Comparison of ENCODE assay signal across 13 cellular contexts in the genomic region with DNA sequence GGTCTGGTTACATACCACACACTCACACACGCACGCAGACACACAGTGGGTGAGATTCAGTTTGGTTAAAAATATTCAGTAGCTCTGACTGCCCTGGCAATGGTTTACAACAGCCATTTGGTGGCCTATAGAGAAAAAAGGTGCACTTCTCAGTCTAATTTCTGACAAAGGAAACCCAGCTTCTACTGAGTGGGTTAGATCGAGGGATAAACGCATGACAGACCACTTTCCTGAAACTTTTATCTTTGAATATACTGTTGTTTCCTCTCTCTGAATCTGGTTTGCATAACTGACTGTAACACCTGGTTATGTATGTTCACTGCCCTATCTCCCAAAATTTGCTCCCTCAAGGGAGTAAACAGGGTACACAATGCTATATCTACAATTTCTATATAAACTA. TPM values are rescaled to one million over a fixed set of nuclear protein-coding genes. Genes with fewer than 3 reads are reported as not detected.
A peak's percentile ranks its signal among the peaks of the same experiment; 100 is the strongest.
DNase-seq lines count a peak whose midpoint lies in the region; ATAC-seq, FAIRE-seq and TF ChIP-seq lines count a peak whose summit lies in the region.
"Had no signal": no experiment of that assay in that cellular context is flagged by ENCODE, and none has a peak within 500 bp of the region (broad histone marks: within the 10 kb centered on the region; RNA-seq: fewer than 3 reads in every experiment).

No MANE protein-coding gene starts in this region.

- H2AFZ ChIP-seq in GM12878 (ENCODE audit: control insufficient read depth, low read depth, low read length) = peak overlapping the region; percentile 2

- no TSS peak for BruUV-seq in GM12878 (replicated peaks; lab: Mats Ljungman, UMichigan)

- in situ Hi-C loops in GM12878 (cut with MboI) = loop anchor here (25.0 kb wide), 1 partner anchor 1651 kb away; a partner anchor contains a TSS

- TF ChIP-seq EP300 in GM12878 (IDR thresholded peaks at IDR 0.05; ENCODE audit: borderline replicate concordance in 1 of 2, control insufficient read depth in 1 of 2, low read depth in 2 of 2, low read length in 2 of 2) = no peak

- peak overlapping the region; percentile 27; the same call in 1 of the 2 replicates for H3K4me3 ChIP-seq in GM12878
- H3K4me3 ChIP-seq: MG63 had no signal

- DNase-seq in GM12878 (ENCODE audit: low read depth, low spot score) (no peak), NCI-H1105 treated with DMSO at 0.1 percent for 48 hours (lab: John Stamatoyannopoulos, UW) (no peak), NOMO-1 (lab: John Stamatoyannopoulos, UW; ENCODE audit: unreplicated experiment in 2 of 2) (no peak), DMS 273 treated with DMSO at 0.1 percent for 48 hours (lab: John Stamatoyannopoulos, UW) (no peak), DMS53 treated with DMSO at 0.1 percent for 48 hours (lab: John Stamatoyannopoulos, UW; ENCODE audit: unreplicated experiment) (no peak)
- DNase-seq: activated CD4-positive, CD25-positive, alpha-beta regulatory T cell; amygdala; MG63; OCI-M1 had no signal

- H3K79me2 ChIP-seq in GM12878 (ENCODE audit: control insufficient read depth, insufficient read depth, low read length) = peaks cover 20% of the 10 kb centered on the region

- H3K36me3 ChIP-seq in GM12878 (ENCODE audit: control insufficient read depth in 2 of 2, insufficient read depth in 2 of 2, low read length in 1 of 2) = peaks cover 0 to 8% of the 10 kb centered on the region in 2 experiments; a peak in 2 of 4 replicates

- CTCF ChIA-PET in GM12878 (lab: Yijun Ruan, JAX) = interaction anchor here (1.1 to 2.0 kb wide), 2 partner anchors 33 to 37 kb away, joined by 3 to 6 read pairs; no protein-coding TSS in a partner anchor

- H4K20me1 ChIP-seq in GM12878 (ENCODE audit: control insufficient read depth, insufficient read depth) = no peaks in the 10 kb centered on the region

- TF ChIP-seq POLR2A in GM12878 (IDR thresholded peaks at IDR 0.05; ENCODE audit: low read depth, low read length) = no peak

- SMC1A ChIA-PET in GM12878 (lab: Charles Lee; ENCODE audit: uncharacterized antibody, unreplicated experiment) = interaction anchor here (1.5 to 2.6 kb wide), 2 partner anchors 11 to 13 kb away, joined by 5 to 12 read pairs; no protein-coding TSS in a partner anchor

- 0% methylated on average over 4 of the region's 4 CpGs for WGBS in GM12878 (ENCODE audit: insufficient coverage, insufficient replicate concordance, low lambda C conversion rate, missing lambda C conversion rate)

- peaks cover 15% of the 10 kb centered on the region for H3K4me1 ChIP-seq in GM12878 (ENCODE audit: control insufficient read depth, insufficient read depth, low read length)

- TF ChIP-seq CTCF in GM12878 (IDR thresholded peaks at IDR 0.05 in 2 of 3, conservative IDR thresholded peaks at IDR 0.05 in 1 of 3; ENCODE audit: control insufficient read depth in 2 of 3, extremely low read depth in 1 of 3, insufficient read depth in 1 of 3, low read depth in 3 of 3, low read length in 3 of 3) = no peak

- POLR2A ChIA-PET in GM12878 (lab: Charles Lee) = no interaction called here

- RAD21 ChIA-PET in GM12878 (lab: Charles Lee; ENCODE audit: unreplicated experiment) = interaction anchor here (0.8 kb wide), 1 partner anchor 11 kb away, joined by 4 read pairs; no protein-coding TSS in a partner anchor

- peak; percentile 61 for ATAC-seq in GM18517 (IDR thresholded peaks at IDR 0.05; ENCODE audit: unreplicated experiment)
- ATAC-seq in GM21576 (IDR thresholded peaks at IDR 0.05; ENCODE audit: unreplicated experiment) = peak; percentile 51
- ATAC-seq in HG03354 (IDR thresholded peaks at IDR 0.05; ENCODE audit: poor library complexity, severe bottlenecking, unreplicated experiment) = peak; percentile 56
- ATAC-seq in GM12878 = peak; percentile 21

- no peaks in the 10 kb centered on the region for H3K9me3 ChIP-seq in GM12878 (replicated peaks; ENCODE audit: control insufficient read depth, insufficient read depth, low read length)
- H3K9me3 ChIP-seq: MG63 had no signal

- peak overlapping the region; percentile 75 for H3K4me2 ChIP-seq in GM12878 (ENCODE audit: control insufficient read depth, insufficient read depth)

- peak overlapping the region; percentile 59 for H3K27ac ChIP-seq in GM12878 (ENCODE audit: control insufficient read depth, insufficient read depth)

- peak overlapping the region; percentile 4; the same call in 1 of the 2 replicates for H3K9ac ChIP-seq in GM12878 (ENCODE audit: control insufficient read depth, insufficient read depth, low read length)

- TF ChIP-seq RAD21 in GM12878 (IDR thresholded peaks at IDR 0.05; ENCODE audit: insufficient read depth, low read depth, low read length) = no peak

- intact Hi-C loops in GM12878 (cut with micrococcal nuclease; ENCODE audit: unreplicated experiment) = no loop called here

- no peaks in the 10 kb centered on the region for H3K27me3 ChIP-seq in GM12878 (replicated peaks in 1 of 2; ENCODE audit: control insufficient read depth in 2 of 2, insufficient read depth in 2 of 2, low read length in 1 of 2)
- H3K27me3 ChIP-seq: MG63 had no signal

- no peak for FAIRE-seq in GM12878 (lab: Jason Lieb, UNC)
- FAIRE-seq: keratinocyte had no signal

TF ChIP-seq in GM12878, 131 proteins besides CTCF, POLR2A, EP300 and RAD21:
- TF ChIP-seq PML (IDR thresholded peaks at IDR 0.05; ENCODE audit: low read length) = no peak
- TF ChIP-seq NFXL1 (IDR thresholded peaks at IDR 0.05; ENCODE audit: borderline replicate concordance) = no peak
- no peak for TF ChIP-seq ZBED1 (IDR thresholded peaks at IDR 0.05; ENCODE audit: borderline replicate concordance)
- TF ChIP-seq, protein P1, sequence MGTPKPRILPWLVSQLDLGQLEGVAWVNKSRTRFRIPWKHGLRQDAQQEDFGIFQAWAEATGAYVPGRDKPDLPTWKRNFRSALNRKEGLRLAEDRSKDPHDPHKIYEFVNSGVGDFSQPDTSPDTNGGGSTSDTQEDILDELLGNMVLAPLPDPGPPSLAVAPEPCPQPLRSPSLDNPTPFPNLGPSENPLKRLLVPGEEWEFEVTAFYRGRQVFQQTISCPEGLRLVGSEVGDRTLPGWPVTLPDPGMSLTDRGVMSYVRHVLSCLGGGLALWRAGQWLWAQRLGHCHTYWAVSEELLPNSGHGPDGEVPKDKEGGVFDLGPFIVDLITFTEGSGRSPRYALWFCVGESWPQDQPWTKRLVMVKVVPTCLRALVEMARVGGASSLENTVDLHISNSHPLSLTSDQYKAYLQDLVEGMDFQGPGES (IDR thresholded peaks at IDR 0.05) = no peak

RNA-seq across cellular contexts. Expression of a gene that starts 2.4 kb away (rescaled TPM):
- total RNA-seq in GM12878 (2013; cell fraction: nucleolus; rRNA removed) = 18.6 and 19.1 TPM in 2 replicates
- 7.8 and 10.2 TPM in 2 replicates for total RNA-seq in GM12878 (2014; rRNA removed)
- total RNA-seq in GM12878 (2014; rRNA removed; fragmentation: Illumina TruSeq; extraction: Trizol) = 12.6 and 12.9 TPM in 2 replicates
- total RNA-seq in GM12878 (2021) = 7.7 and 8.3 TPM in 2 replicates
- 3.1 TPM for polyA plus RNA-seq in GM12878 (2011; ENCODE audit: low read depth)
- polyA plus RNA-seq in GM12878 (2011; rRNA removed) = 11.0 and 16.6 TPM in 2 replicates
- polyA plus RNA-seq in GM12878 (2011; cell fraction: cytosol; rRNA removed) = 2.8 and 3.5 TPM in 2 replicates
- polyA plus RNA-seq in GM12878 (2011; cell fraction: nucleus; rRNA removed) = 10.3 and 12.2 TPM in 2 replicates
- polyA plus RNA-seq in GM12878 (2012) = 4.3 and 6.0 TPM in 2 replicates
- 15.0 and 20.5 TPM in 2 replicates for polyA plus RNA-seq in GM12878 (2014; fragmentation: Illumina TruSeq; extraction: Trizol)
- polyA plus RNA-seq in GM12878 (2014; fragmentation: Nextera tagmentation; extraction: Ambion mirVana) = 1 to 10 TPM; 2.3 to 5.1 TPM
- 8.4 and 8.6 TPM in 2 replicates for polyA plus RNA-seq in GM12878 (2014; rRNA removed)
- polyA plus RNA-seq in GM12878 (2016; fragmentation: Nextera tagmentation; extraction: Ambion mirVana) = 1 to 10 TPM; 8.4 to 9.2 TPM
- 2.5 and 4.4 TPM in 2 replicates for polyA minus RNA-seq in GM12878 (2011; rRNA and poly(A)+ RNA removed)
- polyA minus RNA-seq in GM12878 (2011; cell fraction: cytosol; rRNA and poly(A)+ RNA removed) = 2.5 and 3.1 TPM in 2 replicates
- 2.3 and 3.2 TPM in 2 replicates for polyA minus RNA-seq in GM12878 (2011; cell fraction: nucleus; rRNA and poly(A)+ RNA removed)

RNA-seq across cellular contexts. Expression of a gene that starts 5.3 kb away (rescaled TPM):
- total RNA-seq in GM12878 (2013; cell fraction: nucleolus; rRNA removed) = 12.1 and 14.3 TPM in 2 replicates
- total RNA-seq in GM12878 (2014; rRNA removed) (6.9 and 10.9 TPM in 2 replicates), GM12878 (2014; rRNA removed; fragmentation: Illumina TruSeq; extraction: Trizol) (5.5 and 5.7 TPM in 2 replicates), GM12878 (2021) (6.5 and 6.8 TPM in 2 replicates)
- 2.4 TPM for polyA plus RNA-seq in GM12878 (2011; ENCODE audit: low read depth)
- polyA plus RNA-seq in GM12878 (2011; rRNA removed) (10.7 and 15.9 TPM in 2 replicates), GM12878 (2014; fragmentation: Illumina TruSeq; extraction: Trizol) (7.6 and 12.1 TPM in 2 replicates), GM12878 (2014; fragmentation: Nextera tagmentation; extraction: Ambion mirVana) (1 to 10 TPM; 3.2 to 3.9 TPM), GM12878 (2014; rRNA removed) (4.8 and 6.1 TPM in 2 replicates), GM12878 (2016; fragmentation: Nextera tagmentation; extraction: Ambion mirVana) (10 to 100 TPM in 1 of 2 experiments, 1 to 10 TPM in 1; 6.4 to 10.2 TPM)
- polyA plus RNA-seq in GM12878 (2011; cell fraction: cytosol; rRNA removed) = 2.8 and 2.9 TPM in 2 replicates
- 4.4 and 4.8 TPM in 2 replicates for polyA plus RNA-seq in GM12878 (2011; cell fraction: nucleus; rRNA removed)
- polyA plus RNA-seq in GM12878 (2012) = 4.7 and 4.8 TPM in 2 replicates
- 4.5 and 5.1 TPM in 2 replicates for polyA minus RNA-seq in GM12878 (2011; rRNA and poly(A)+ RNA removed)
- polyA minus RNA-seq in GM12878 (2011; cell fraction: cytosol; rRNA and poly(A)+ RNA removed) = 1.7 and 2.0 TPM in 2 replicates
- 10.8 and 13.0 TPM in 2 replicates for polyA minus RNA-seq in GM12878 (2011; cell fraction: nucleus; rRNA and poly(A)+ RNA removed)

RNA-seq across cellular contexts. Expression of a gene that starts 56.6 kb away (rescaled TPM):
- total RNA-seq in GM12878 (2013; cell fraction: nucleolus; rRNA removed) = 8.0 and 13.8 TPM in 2 replicates
- total RNA-seq in GM12878 (2014; rRNA removed) (16.9 and 18.6 TPM in 2 replicates), GM12878 (2014; rRNA removed; fragmentation: Illumina TruSeq; extraction: Trizol) (11.0 and 11.7 TPM in 2 replicates), GM12878 (2021) (12.1 and 12.7 TPM in 2 replicates)
- 3.5 TPM for polyA plus RNA-seq in GM12878 (2011; ENCODE audit: low read depth)
- polyA plus RNA-seq in GM12878 (2011; rRNA removed) (64.2 and 84.9 TPM in 2 replicates), GM12878 (2014; fragmentation: Illumina TruSeq; extraction: Trizol) (13.4 and 16.7 TPM in 2 replicates), GM12878 (2014; fragmentation: Nextera tagmentation; extraction: Ambion mirVana) (10 to 100 TPM; 12.5 to 32.0 TPM), GM12878 (2014; rRNA removed) (18.7 and 23.8 TPM in 2 replicates), GM12878 (2016; fragmentation: Nextera tagmentation; extraction: Ambion mirVana) (10 to 100 TPM; 15.5 to 20.1 TPM)
- polyA plus RNA-seq in GM12878 (2011; cell fraction: cytosol; rRNA removed) = 35.8 and 56.5 TPM in 2 replicates
- polyA plus RNA-seq in GM12878 (2011; cell fraction: nucleus; rRNA removed) = 29.4 and 39.9 TPM in 2 replicates
- polyA plus RNA-seq in GM12878 (2012) = 6.0 and 8.2 TPM in 2 replicates
- 16.5 and 32.8 TPM in 2 replicates for polyA minus RNA-seq in GM12878 (2011; rRNA and poly(A)+ RNA removed)
- 13.7 and 17.5 TPM in 2 replicates for polyA minus RNA-seq in GM12878 (2011; cell fraction: cytosol; rRNA and poly(A)+ RNA removed)
- polyA minus RNA-seq in GM12878 (2011; cell fraction: nucleus; rRNA and poly(A)+ RNA removed) = 27.9 and 30.2 TPM in 2 replicates
